Comparison of ENCODE assay signal across 20 cellular contexts in the genomic region with DNA sequence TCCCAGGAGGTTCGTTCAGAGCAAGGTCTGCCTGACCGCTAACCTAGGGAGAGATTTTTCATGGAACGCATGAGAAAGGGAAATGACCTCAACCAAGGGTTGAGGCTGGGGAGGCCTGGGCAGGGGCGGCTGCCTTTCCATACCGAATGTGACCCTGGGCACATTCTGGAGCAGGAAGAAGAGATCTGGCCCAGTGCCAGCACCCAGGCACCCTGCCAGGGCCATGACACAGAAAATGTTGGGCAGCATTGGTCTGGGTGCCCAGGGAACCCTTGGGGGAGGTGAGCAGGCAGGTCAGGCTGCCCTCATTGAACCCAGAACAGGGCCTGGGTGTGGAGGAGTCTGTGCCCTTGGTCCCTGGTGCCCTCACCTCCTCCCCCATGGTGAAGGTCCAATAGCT.
DNase-seq lines count a peak whose midpoint lies in the region; ATAC-seq and TF ChIP-seq lines count a peak whose summit lies in the region.
"Had no signal": no experiment of that assay in that cellular context is flagged by ENCODE, and none has a peak within 500 bp of the region (broad histone marks: within the 10 kb centered on the region; RNA-seq: fewer than 3 reads in every experiment).

No MANE protein-coding gene starts in this region.

- no peaks in the 10 kb centered on the region for H3K4me1 ChIP-seq in testis

- no peak for TF ChIP-seq POLR2A in testis (IDR thresholded peaks at IDR 0.05)

- no peak overlapping the region for H3K4me3 ChIP-seq in testis
- H3K4me3 ChIP-seq: cardiac muscle cell, hepatocyte had no signal

- intact Hi-C loops in left colon (cut with DNase I, micrococcal nuclease) (no loop called here), testis (cut with DNase I; ENCODE audit: low total_unique reads) (no loop called here)

- TF ChIP-seq CTCF in testis (IDR thresholded peaks at IDR 0.05), result no peak

- DNase-seq in NCI-H2196 (lab: John Stamatoyannopoulos, UW; ENCODE audit: unreplicated experiment) (peak; percentile 11), NCI-H2196 treated with DMSO at 0.1 percent for 48 hours (lab: John Stamatoyannopoulos, UW; ENCODE audit: unreplicated experiment) (no peak), NCI-H69 (lab: John Stamatoyannopoulos, UW) (peak; percentile 52), left colon (peak in 1 of 2 donors; percentile 54), testis (peak; percentile 61), NCI-H1048 (lab: John Stamatoyannopoulos, UW) (no peak)
- DNase-seq in stimulated activated CD4-positive, alpha-beta T cell treated with anti-CD3 and anti-CD28 coated beads, Interleukin-2, amount 100 ng/mL, for 48 hours, result no peak
- DNase-seq: activated CD4-positive, alpha-beta T cell treated with anti-CD3 and anti-CD28 coated beads, Interleukin-2, amount 10 ng/mL, durations not matched to agents 7 days and 5 days; activated gamma-delta T cell treated with Interleukin-2 at 50 U/mL for 16 hours; EL; natural killer cell; NCI-H1694; NCI-H526 treated with DMSO at 0.1 percent for 48 hours; OCI-M1; SIG-M5; stimulated activated CD4-positive, alpha-beta T cell treated with anti-CD3 and anti-CD28 coated beads, Interleukin-2, amount 100 ng/mL, for 24 hours; stimulated activated naive CD8-positive, alpha-beta T cell treated with anti-CD3 and anti-CD28 coated beads, Interleukin-15, amount 100 ng/mL, for 72 hours had no signal

- no peaks in the 10 kb centered on the region for H3K36me3 ChIP-seq in testis (ENCODE audit: low read depth, missing control alignments)
- H3K36me3 ChIP-seq: cardiac muscle cell had no signal

- peak; percentile 59 for ATAC-seq in left colon
- ATAC-seq in HG03342 (IDR thresholded peaks at IDR 0.05; ENCODE audit: unreplicated experiment), result no peak
- ATAC-seq: natural killer cell; stimulated activated naive CD8-positive, alpha-beta T cell treated with anti-CD3 and anti-CD28 coated beads, Interleukin-15, amount 100 ng/mL, for 72 hours had no signal

- WGBS in testis, 2 donors, result 65 to 69% methylated on average over 5 of the region's 5 CpGs

- H3K27ac ChIP-seq in testis, result no peak overlapping the region
- H3K27ac ChIP-seq: cardiac muscle cell, hepatocyte had no signal

- no peaks in the 10 kb centered on the region for H3K9me3 ChIP-seq in testis

- no peaks in the 10 kb centered on the region for H3K27me3 ChIP-seq in testis
- H3K27me3 ChIP-seq: cardiac muscle cell, hepatocyte had no signal

Comparison
In these comparisons a context has a peak if more than half of its experiments do, and no peak if none do; other contexts are left out.
1. DNase-seq: peak in NCI-H2196 (single experiment), NCI-H69 (single experiment) and testis (single experiment); none in NCI-H2196 treated with DMSO at 0.1 percent for 48 hours (single experiment), NCI-H1048 (single experiment) and stimulated activated CD4-positive, alpha-beta T cell treated with anti-CD3 and anti-CD28 coated beads, Interleukin-2, amount 100 ng/mL, for 48 hours (0 of 2).